In genomic region chr6:35401514-35401913, GRCh38 we compare ENCODE assay signal across 13 cellular contexts. TPM values are rescaled to one million over a fixed set of nuclear protein-coding genes. Genes with fewer than 3 reads are reported as not detected.
DNase-seq lines count a peak whose midpoint lies in the region; ATAC-seq and TF ChIP-seq lines count a peak whose summit lies in the region.
"Had no signal": no experiment of that assay in that cellular context is flagged by ENCODE, and none has a peak within 500 bp of the region (broad histone marks: within the 10 kb centered on the region; RNA-seq: fewer than 3 reads in every experiment).

No MANE protein-coding gene starts in this region.

- intact Hi-C loops in thyroid gland (cut with DNase I) = no loop called here
- intact Hi-C loops in heart left ventricle (cut with DNase I) = no loop called here

- WGBS in thyroid gland, 2 donors = 57 to 61% methylated on average over 4 to 5 of the region's 5 CpGs
- WGBS in heart left ventricle, 4 donors = 86 to 97% (median 88%) methylated on average over 5 of the region's 5 CpGs

- H3K27me3 ChIP-seq in RWPE2 (ENCODE audit: insufficient read depth, poor library complexity, severe bottlenecking) = no peaks in the 10 kb centered on the region
- H3K27me3 ChIP-seq in thyroid gland = no peaks in the 10 kb centered on the region
- no peaks in the 10 kb centered on the region for H3K27me3 ChIP-seq in heart left ventricle
- H3K27me3 ChIP-seq: MG63, SJCRH30 had no signal

- H3K4me1 Mint-ChIP-seq in activated naive CD4-positive, alpha-beta T cell treated with anti-CD3 and anti-CD28 coated beads, Interleukin-2, amount 10 ng/mL, durations not matched to agents 7 days and 5 days = peaks cover 6% of the 10 kb centered on the region

- peak overlapping the region; percentile 12 for H3K27ac Mint-ChIP-seq in activated naive CD4-positive, alpha-beta T cell treated with anti-CD3 and anti-CD28 coated beads, Interleukin-2, amount 10 ng/mL, durations not matched to agents 7 days and 5 days

- H3K4me3 ChIP-seq in RWPE2 (ENCODE audit: severe bottlenecking) = no peak overlapping the region
- no peak overlapping the region for H3K4me3 ChIP-seq in thyroid gland (replicated peaks in 1 of 3)
- no peak overlapping the region for H3K4me3 ChIP-seq in heart left ventricle
- H3K4me3 ChIP-seq: left ventricle myocardium inferior, MG63, SJCRH30 had no signal

- H3K4me1 ChIP-seq in RWPE2 (ENCODE audit: insufficient read depth, poor library complexity, severe bottlenecking) (peaks cover 40% of the 10 kb centered on the region), thyroid gland (peaks cover 36 to 39% of the 10 kb centered on the region in 2 donors), heart left ventricle (peaks cover 0 to 21% (median 5%) of the 10 kb centered on the region in 12 donors)
- H3K4me1 ChIP-seq: SJCRH30 had no signal

- H3K36me3 Mint-ChIP-seq in activated naive CD4-positive, alpha-beta T cell treated with anti-CD3 and anti-CD28 coated beads, Interleukin-2, amount 10 ng/mL, durations not matched to agents 7 days and 5 days = peaks cover 4% of the 10 kb centered on the region

- H3K27ac ChIP-seq in RWPE2 (ENCODE audit: poor library complexity, severe bottlenecking) (peak overlapping the region; percentile 99), thyroid gland (peak overlapping the region; percentile 59 to 79 (median 78)), heart left ventricle (no peak overlapping the region)
- H3K27ac ChIP-seq: left ventricle myocardium inferior, SJCRH30 had no signal

- no peak for DNase-seq in activated naive CD4-positive, alpha-beta T cell treated with anti-CD3 and anti-CD28 coated beads, Interleukin-2, amount 10 ng/mL, durations not matched to agents 7 days and 5 days
- DNase-seq in activated naive CD4-positive, alpha-beta T cell treated with Interleukin-2 at 50 U/mL for 16 hours = no peak
- DNase-seq in RWPE2 (ENCODE audit: low spot score) (no peak), kidney tubule cell (ENCODE audit: low spot score) (peak; percentile 93), thyroid gland (peak; percentile 81 to 87), iPS-NIHi11 (ENCODE audit: low spot score) (no peak), heart left ventricle (no peak), superior temporal gyrus (ENCODE audit: extremely low spot score) (no peak)
- DNase-seq: erythroblast, left ventricle myocardium inferior, MG63, nucleus accumbens, SJCRH30 had no signal

- no peaks in the 10 kb centered on the region for H3K27me3 Mint-ChIP-seq in activated naive CD4-positive, alpha-beta T cell treated with anti-CD3 and anti-CD28 coated beads, Interleukin-2, amount 10 ng/mL, durations not matched to agents 7 days and 5 days

- H3K9me3 ChIP-seq in RWPE2 (ENCODE audit: severe bottlenecking) (no peaks in the 10 kb centered on the region), thyroid gland (no peaks in the 10 kb centered on the region), heart left ventricle (no peaks in the 10 kb centered on the region)
- H3K9me3 ChIP-seq: left ventricle myocardium inferior, MG63, SJCRH30 had no signal

- TF ChIP-seq POLR2A in thyroid gland (IDR thresholded peaks at IDR 0.05) (peak in 1 of 2 donors; percentile 25), heart left ventricle (IDR thresholded peaks at IDR 0.05) (no peak)

- no peaks in the 10 kb centered on the region for H3K9me3 Mint-ChIP-seq in activated naive CD4-positive, alpha-beta T cell treated with anti-CD3 and anti-CD28 coated beads, Interleukin-2, amount 10 ng/mL, durations not matched to agents 7 days and 5 days

- ATAC-seq in RWPE2 (ENCODE audit: low read depth) (peak; percentile 24), heart left ventricle (no peak)

- H3K36me3 ChIP-seq in RWPE2 (ENCODE audit: low read depth) (peaks cover 48% of the 10 kb centered on the region), thyroid gland (no peaks in the 10 kb centered on the region), heart left ventricle (no peaks in the 10 kb centered on the region)
- H3K36me3 ChIP-seq: left ventricle myocardium inferior, SJCRH30 had no signal

- no peak for TF ChIP-seq CTCF in RWPE2 (IDR thresholded peaks at IDR 0.05; ENCODE audit: poor library complexity, severe bottlenecking)
- no peak for TF ChIP-seq CTCF in thyroid gland (IDR thresholded peaks at IDR 0.05)
- no peak for TF ChIP-seq CTCF in heart left ventricle (IDR thresholded peaks at IDR 0.05)

- CTCF ChIA-PET in activated naive CD4-positive, alpha-beta T cell treated with anti-CD3 and anti-CD28 coated beads, Interleukin-2, amount 10 ng/mL, durations not matched to agents 7 days and 5 days (lab: Charles Lee) = no interaction called here

- H3K4me3 Mint-ChIP-seq in activated naive CD4-positive, alpha-beta T cell treated with anti-CD3 and anti-CD28 coated beads, Interleukin-2, amount 10 ng/mL, durations not matched to agents 7 days and 5 days = no peak overlapping the region

RNA-seq across cellular contexts. Expression of gene FANCE, which starts 50.6 kb away (rescaled TPM):
- total RNA-seq in thyroid gland (1 to 10 TPM; 4.1 to 6.6 (median 6.2) TPM), heart left ventricle (1 to 10 TPM; 2.1 to 4.6 (median 3.8) TPM)
- polyA plus RNA-seq in heart left ventricle = 1 to 10 TPM; 1.3 to 3.6 TPM

RNA-seq across cellular contexts. Expression of gene PPARD, which starts 59.2 kb away (rescaled TPM):
- total RNA-seq in thyroid gland (10 to 100 TPM; 17.3 to 40.3 (median 35.9) TPM), heart left ventricle (10 to 100 TPM; 10.0 to 22.0 (median 13.4) TPM)
- 10 to 100 TPM; 13.8 to 23.8 TPM for polyA plus RNA-seq in heart left ventricle

Comparison
In these comparisons a context has a peak if more than half of its experiments do, and no peak if none do; other contexts are left out.
1. DNase-seq: peak in kidney tubule cell (single experiment) and thyroid gland (2 of 2); none in activated naive CD4-positive, alpha-beta T cell treated with anti-CD3 and anti-CD28 coated beads, Interleukin-2, amount 10 ng/mL, durations not matched to agents 7 days and 5 days (single experiment), activated naive CD4-positive, alpha-beta T cell treated with Interleukin-2 at 50 U/mL for 16 hours (single experiment), RWPE2 (single experiment), iPS-NIHi11 (single experiment), heart left ventricle (0 of 5) and superior temporal gyrus (single experiment).
2. H3K27ac ChIP-seq: peak in RWPE2 (single experiment) and thyroid gland (3 of 3); none in heart left ventricle (0 of 12).